1 cellular context compared by ENCODE assay signal in the genomic region with DNA sequence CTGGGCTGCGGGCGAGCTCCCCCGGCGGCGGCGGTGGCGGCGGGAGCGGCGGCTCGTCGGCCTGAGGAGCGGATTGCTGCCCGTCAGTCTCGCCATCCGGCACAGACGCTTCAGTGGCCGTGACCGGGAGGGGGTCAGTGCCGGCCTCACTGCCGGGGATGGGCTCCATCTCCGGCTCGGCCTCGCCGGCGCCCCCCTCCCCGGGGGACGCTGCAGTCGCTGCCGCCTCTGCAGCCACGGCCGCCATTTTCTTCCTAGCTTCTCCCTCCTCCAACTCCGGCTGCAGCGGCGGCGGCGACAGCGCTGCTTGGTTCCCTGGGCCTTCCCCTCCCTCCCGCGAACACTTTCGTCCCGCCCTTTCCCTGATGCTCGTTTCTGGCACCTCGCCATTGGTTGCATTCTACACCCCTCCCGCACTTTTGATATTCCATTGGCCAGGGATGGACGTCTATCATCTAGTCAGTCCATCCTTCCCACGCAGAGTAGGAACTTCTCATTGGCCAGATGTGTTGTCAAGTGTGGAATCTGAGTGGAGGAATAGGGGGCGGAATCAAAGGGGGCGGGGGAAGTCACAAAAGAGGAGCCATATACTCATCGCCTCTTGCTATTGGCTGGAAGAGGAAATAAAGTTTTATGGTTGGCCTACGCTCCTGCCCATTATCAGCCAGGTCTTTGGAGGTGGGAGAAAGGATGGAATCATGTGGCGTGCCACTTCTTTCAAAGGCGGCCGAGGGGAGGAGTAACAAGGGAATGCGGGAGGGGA.
TF ChIP-seq lines count a peak whose summit lies in the region.

A gene with protein sequence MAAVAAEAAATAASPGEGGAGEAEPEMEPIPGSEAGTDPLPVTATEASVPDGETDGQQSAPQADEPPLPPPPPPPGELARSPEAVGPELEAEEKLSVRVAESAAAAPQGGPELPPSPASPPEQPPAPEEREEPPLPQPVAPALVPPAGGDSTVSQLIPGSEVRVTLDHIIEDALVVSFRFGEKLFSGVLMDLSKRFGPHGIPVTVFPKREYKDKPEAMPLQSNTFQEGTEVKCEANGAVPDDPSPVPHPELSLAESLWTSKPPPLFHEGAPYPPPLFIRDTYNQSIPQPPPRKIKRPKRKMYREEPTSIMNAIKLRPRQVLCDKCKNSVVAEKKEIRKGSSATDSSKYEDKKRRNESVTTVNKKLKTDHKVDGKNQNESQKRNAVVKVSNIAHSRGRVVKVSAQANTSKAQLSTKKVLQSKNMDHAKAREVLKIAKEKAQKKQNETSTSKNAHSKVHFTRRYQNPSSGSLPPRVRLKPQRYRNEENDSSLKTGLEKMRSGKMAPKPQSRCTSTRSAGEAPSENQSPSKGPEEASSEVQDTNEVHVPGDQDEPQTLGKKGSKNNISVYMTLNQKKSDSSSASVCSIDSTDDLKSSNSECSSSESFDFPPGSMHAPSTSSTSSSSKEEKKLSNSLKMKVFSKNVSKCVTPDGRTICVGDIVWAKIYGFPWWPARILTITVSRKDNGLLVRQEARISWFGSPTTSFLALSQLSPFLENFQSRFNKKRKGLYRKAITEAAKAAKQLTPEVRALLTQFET (minus strand): TSS at position 309 of the 763 bp plus-strand sequence. CDS start 62 bp downstream, at position 247.

TF ChIP-seq in GM12878, 131 proteins besides CTCF, POLR2A, EP300 and RAD21 (continued from another document and continues in another):
- TF ChIP-seq, protein P1, sequence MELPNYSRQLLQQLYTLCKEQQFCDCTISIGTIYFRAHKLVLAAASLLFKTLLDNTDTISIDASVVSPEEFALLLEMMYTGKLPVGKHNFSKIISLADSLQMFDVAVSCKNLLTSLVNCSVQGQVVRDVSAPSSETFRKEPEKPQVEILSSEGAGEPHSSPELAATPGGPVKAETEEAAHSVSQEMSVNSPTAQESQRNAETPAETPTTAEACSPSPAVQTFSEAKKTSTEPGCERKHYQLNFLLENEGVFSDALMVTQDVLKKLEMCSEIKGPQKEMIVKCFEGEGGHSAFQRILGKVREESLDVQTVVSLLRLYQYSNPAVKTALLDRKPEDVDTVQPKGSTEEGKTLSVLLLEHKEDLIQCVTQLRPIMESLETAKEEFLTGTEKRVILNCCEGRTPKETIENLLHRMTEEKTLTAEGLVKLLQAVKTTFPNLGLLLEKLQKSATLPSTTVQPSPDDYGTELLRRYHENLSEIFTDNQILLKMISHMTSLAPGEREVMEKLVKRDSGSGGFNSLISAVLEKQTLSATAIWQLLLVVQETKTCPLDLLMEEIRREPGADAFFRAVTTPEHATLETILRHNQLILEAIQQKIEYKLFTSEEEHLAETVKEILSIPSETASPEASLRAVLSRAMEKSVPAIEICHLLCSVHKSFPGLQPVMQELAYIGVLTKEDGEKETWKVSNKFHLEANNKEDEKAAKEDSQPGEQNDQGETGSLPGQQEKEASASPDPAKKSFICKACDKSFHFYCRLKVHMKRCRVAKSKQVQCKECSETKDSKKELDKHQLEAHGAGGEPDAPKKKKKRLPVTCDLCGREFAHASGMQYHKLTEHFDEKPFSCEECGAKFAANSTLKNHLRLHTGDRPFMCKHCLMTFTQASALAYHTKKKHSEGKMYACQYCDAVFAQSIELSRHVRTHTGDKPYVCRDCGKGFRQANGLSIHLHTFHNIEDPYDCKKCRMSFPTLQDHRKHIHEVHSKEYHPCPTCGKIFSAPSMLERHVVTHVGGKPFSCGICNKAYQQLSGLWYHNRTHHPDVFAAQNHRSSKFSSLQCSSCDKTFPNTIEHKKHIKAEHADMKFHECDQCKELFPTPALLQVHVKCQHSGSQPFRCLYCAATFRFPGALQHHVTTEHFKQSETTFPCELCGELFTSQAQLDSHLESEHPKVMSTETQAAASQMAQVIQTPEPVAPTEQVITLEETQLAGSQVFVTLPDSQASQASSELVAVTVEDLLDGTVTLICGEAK (IDR thresholded peaks at IDR 0.05; ENCODE audit: borderline replicate concordance), result peak; percentile 70; the same call in 1 of the 2 replicates
- no peak for TF ChIP-seq SUZ12 (IDR thresholded peaks at IDR 0.05; ENCODE audit: unreplicated experiment)
- no peak for TF ChIP-seq SMC3 (IDR thresholded peaks at IDR 0.05; ENCODE audit: borderline replicate concordance, low read length)
- TF ChIP-seq BHLHE40 (IDR thresholded peaks at IDR 0.05; ENCODE audit: borderline replicate concordance in 1 of 2, low read depth in 2 of 2, low read length in 1 of 2), result peak; percentile 24 to 43; a peak in 1 of 4 replicates
- TF ChIP-seq, protein P2, sequence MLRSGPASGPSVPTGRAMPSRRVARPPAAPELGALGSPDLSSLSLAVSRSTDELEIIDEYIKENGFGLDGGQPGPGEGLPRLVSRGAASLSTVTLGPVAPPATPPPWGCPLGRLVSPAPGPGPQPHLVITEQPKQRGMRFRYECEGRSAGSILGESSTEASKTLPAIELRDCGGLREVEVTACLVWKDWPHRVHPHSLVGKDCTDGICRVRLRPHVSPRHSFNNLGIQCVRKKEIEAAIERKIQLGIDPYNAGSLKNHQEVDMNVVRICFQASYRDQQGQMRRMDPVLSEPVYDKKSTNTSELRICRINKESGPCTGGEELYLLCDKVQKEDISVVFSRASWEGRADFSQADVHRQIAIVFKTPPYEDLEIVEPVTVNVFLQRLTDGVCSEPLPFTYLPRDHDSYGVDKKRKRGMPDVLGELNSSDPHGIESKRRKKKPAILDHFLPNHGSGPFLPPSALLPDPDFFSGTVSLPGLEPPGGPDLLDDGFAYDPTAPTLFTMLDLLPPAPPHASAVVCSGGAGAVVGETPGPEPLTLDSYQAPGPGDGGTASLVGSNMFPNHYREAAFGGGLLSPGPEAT (IDR thresholded peaks at IDR 0.05; ENCODE audit: low read depth), result 0 out of 2 replicates have a peak, but pooled peaks have one; percentile 64
- TF ChIP-seq ZBED1 (IDR thresholded peaks at IDR 0.05; ENCODE audit: borderline replicate concordance), result no peak
- TF ChIP-seq RFX5 (IDR thresholded peaks at IDR 0.05; ENCODE audit: low read depth, low read length), result peak; percentile 86
- TF ChIP-seq IKZF2 (IDR thresholded peaks at IDR 0.05), result peak; percentile 51 to 84; a peak in 2 of 4 replicates
- TF ChIP-seq NR2C1 (IDR thresholded peaks at IDR 0.05), result 0 out of 2 replicates have a peak, but pooled peaks have one; percentile 9
- peak; percentile 94 for TF ChIP-seq TAF1 (IDR thresholded peaks at IDR 0.05; ENCODE audit: borderline replicate concordance, low read depth, low read length)
- TF ChIP-seq, protein P3, sequence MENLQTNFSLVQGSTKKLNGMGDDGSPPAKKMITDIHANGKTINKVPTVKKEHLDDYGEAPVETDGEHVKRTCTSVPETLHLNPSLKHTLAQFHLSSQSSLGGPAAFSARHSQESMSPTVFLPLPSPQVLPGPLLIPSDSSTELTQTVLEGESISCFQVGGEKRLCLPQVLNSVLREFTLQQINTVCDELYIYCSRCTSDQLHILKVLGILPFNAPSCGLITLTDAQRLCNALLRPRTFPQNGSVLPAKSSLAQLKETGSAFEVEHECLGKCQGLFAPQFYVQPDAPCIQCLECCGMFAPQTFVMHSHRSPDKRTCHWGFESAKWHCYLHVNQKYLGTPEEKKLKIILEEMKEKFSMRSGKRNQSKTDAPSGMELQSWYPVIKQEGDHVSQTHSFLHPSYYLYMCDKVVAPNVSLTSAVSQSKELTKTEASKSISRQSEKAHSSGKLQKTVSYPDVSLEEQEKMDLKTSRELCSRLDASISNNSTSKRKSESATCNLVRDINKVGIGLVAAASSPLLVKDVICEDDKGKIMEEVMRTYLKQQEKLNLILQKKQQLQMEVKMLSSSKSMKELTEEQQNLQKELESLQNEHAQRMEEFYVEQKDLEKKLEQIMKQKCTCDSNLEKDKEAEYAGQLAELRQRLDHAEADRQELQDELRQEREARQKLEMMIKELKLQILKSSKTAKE (IDR thresholded peaks at IDR 0.05; ENCODE audit: low read depth, poor library complexity, severe bottlenecking), result peak; percentile 96
- TF ChIP-seq, protein P4, sequence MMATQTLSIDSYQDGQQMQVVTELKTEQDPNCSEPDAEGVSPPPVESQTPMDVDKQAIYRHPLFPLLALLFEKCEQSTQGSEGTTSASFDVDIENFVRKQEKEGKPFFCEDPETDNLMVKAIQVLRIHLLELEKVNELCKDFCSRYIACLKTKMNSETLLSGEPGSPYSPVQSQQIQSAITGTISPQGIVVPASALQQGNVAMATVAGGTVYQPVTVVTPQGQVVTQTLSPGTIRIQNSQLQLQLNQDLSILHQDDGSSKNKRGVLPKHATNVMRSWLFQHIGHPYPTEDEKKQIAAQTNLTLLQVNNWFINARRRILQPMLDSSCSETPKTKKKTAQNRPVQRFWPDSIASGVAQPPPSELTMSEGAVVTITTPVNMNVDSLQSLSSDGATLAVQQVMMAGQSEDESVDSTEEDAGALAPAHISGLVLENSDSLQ (IDR thresholded peaks at IDR 0.05), result peak; percentile 100
- TF ChIP-seq, protein P5, sequence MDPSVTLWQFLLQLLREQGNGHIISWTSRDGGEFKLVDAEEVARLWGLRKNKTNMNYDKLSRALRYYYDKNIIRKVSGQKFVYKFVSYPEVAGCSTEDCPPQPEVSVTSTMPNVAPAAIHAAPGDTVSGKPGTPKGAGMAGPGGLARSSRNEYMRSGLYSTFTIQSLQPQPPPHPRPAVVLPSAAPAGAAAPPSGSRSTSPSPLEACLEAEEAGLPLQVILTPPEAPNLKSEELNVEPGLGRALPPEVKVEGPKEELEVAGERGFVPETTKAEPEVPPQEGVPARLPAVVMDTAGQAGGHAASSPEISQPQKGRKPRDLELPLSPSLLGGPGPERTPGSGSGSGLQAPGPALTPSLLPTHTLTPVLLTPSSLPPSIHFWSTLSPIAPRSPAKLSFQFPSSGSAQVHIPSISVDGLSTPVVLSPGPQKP (IDR thresholded peaks at IDR 0.05; ENCODE audit: low read depth, low read length), result no peak
- TF ChIP-seq CBX5 (IDR thresholded peaks at IDR 0.05; ENCODE audit: low read depth), result no peak
- TF ChIP-seq, protein P6, sequence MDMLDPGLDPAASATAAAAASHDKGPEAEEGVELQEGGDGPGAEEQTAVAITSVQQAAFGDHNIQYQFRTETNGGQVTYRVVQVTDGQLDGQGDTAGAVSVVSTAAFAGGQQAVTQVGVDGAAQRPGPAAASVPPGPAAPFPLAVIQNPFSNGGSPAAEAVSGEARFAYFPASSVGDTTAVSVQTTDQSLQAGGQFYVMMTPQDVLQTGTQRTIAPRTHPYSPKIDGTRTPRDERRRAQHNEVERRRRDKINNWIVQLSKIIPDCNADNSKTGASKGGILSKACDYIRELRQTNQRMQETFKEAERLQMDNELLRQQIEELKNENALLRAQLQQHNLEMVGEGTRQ (IDR thresholded peaks at IDR 0.05; ENCODE audit: borderline replicate concordance, low read depth, low read length), result peak; percentile 8; the same call in 1 of the 2 replicates
- TF ChIP-seq YY1 (IDR thresholded peaks at IDR 0.05; ENCODE audit: low read depth, low read length), result peak; percentile 96
- TF ChIP-seq CBFB (IDR thresholded peaks at IDR 0.05; ENCODE audit: low read depth), result peak; percentile 54; the same call in 1 of the 2 replicates
- peak; percentile 76; the same call in 1 of the 2 replicates for TF ChIP-seq ZNF207 (IDR thresholded peaks at IDR 0.05; ENCODE audit: borderline replicate concordance)
- TF ChIP-seq, protein P7, sequence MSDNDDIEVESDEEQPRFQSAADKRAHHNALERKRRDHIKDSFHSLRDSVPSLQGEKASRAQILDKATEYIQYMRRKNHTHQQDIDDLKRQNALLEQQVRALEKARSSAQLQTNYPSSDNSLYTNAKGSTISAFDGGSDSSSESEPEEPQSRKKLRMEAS (IDR thresholded peaks at IDR 0.05; ENCODE audit: low read depth, low read length), result peak; percentile 70
- no peak for TF ChIP-seq YBX1 (IDR thresholded peaks at IDR 0.05)
- TF ChIP-seq, protein P8, sequence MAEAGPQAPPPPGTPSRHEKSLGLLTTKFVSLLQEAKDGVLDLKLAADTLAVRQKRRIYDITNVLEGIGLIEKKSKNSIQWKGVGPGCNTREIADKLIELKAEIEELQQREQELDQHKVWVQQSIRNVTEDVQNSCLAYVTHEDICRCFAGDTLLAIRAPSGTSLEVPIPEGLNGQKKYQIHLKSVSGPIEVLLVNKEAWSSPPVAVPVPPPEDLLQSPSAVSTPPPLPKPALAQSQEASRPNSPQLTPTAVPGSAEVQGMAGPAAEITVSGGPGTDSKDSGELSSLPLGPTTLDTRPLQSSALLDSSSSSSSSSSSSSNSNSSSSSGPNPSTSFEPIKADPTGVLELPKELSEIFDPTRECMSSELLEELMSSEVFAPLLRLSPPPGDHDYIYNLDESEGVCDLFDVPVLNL (IDR thresholded peaks at IDR 0.05; ENCODE audit: low read depth, low read length), result peak; percentile 37; the same call in 1 of the 2 replicates
- TF ChIP-seq TCF7 (IDR thresholded peaks at IDR 0.05; ENCODE audit: borderline replicate concordance), result no peak
- TF ChIP-seq IRF4 (IDR thresholded peaks at IDR 0.05; ENCODE audit: low read depth, low read length), result no peak
- TF ChIP-seq, protein P9, sequence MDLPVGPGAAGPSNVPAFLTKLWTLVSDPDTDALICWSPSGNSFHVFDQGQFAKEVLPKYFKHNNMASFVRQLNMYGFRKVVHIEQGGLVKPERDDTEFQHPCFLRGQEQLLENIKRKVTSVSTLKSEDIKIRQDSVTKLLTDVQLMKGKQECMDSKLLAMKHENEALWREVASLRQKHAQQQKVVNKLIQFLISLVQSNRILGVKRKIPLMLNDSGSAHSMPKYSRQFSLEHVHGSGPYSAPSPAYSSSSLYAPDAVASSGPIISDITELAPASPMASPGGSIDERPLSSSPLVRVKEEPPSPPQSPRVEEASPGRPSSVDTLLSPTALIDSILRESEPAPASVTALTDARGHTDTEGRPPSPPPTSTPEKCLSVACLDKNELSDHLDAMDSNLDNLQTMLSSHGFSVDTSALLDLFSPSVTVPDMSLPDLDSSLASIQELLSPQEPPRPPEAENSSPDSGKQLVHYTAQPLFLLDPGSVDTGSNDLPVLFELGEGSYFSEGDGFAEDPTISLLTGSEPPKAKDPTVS (IDR thresholded peaks at IDR 0.05; ENCODE audit: low read depth, low read length), result 0 out of 2 replicates have a peak, but pooled peaks have one; percentile 45
- peak; percentile 74 for TF ChIP-seq NFYA (IDR thresholded peaks at IDR 0.05; ENCODE audit: borderline replicate concordance, low read depth, low read length)
- TF ChIP-seq BRCA1 (IDR thresholded peaks at IDR 0.05; ENCODE audit: low read depth, low read length), result no peak
- TF ChIP-seq FOS (IDR thresholded peaks at IDR 0.05; ENCODE audit: borderline replicate concordance, extremely low read depth, insufficient read length), result peak; percentile 86
- no peak; the same call in 1 of the 2 replicates for TF ChIP-seq ASH2L (IDR thresholded peaks at IDR 0.05; ENCODE audit: borderline replicate concordance, low read depth)
- TF ChIP-seq POLR2AphosphoS5 (IDR thresholded peaks at IDR 0.05; ENCODE audit: low read length), result peak; percentile 86
- TF ChIP-seq RAD51 (IDR thresholded peaks at IDR 0.05), result peak; percentile 71
- no peak for TF ChIP-seq ZNF384 (IDR thresholded peaks at IDR 0.05; ENCODE audit: borderline replicate concordance, low read depth, low read length)
- TF ChIP-seq RBBP5 (conservative IDR thresholded peaks at IDR 0.05), result no peak
